In the genomic region with DNA sequence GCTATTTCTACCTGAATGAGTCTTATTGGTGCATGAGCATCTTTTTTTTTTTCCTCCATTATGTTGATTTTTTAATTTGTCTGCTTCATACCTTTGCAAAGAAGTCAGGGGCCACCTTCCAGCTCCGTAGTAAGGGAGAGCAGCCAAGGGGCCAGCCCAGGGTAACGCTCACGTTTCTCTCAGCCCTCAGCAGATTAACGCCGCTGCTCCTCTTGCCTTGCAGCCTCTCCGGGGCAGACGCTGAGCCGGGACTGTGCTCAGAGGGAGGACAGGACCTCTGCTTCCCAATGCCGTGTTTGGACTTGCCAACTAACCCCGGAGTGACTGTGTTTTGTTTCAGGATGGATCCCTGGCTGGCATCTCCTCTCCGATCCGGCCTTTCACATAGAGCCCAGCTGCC, we compare ENCODE assay signal across 18 cellular contexts.
"Had no signal": no experiment of that assay in that cellular context is flagged by ENCODE, and none has a peak within 500 bp of the region (broad histone marks: within the 10 kb centered on the region; RNA-seq: fewer than 3 reads in every experiment).

No MANE protein-coding gene starts in this region.

- H3K4me3 ChIP-seq: esophagus squamous epithelium, lower lobe of right lung, tibial artery had no signal

- H3K4me1 Mint-ChIP-seq: activated CD4-positive, alpha-beta memory T cell treated with anti-CD3 and anti-CD28 coated beads, Interleukin-2, amount 10 ng/mL, durations not matched to agents 7 days and 5 days had no signal

- H3K27ac Mint-ChIP-seq: activated CD4-positive, alpha-beta memory T cell treated with anti-CD3 and anti-CD28 coated beads, Interleukin-2, amount 10 ng/mL, durations not matched to agents 7 days and 5 days; activated naive CD4-positive, alpha-beta T cell treated with anti-CD3 and anti-CD28 coated beads for 36 hours; activated T-helper 2 cell treated with anti-CD3 and anti-CD28 coated beads, Interferon-gamma antibody, Interleukin-2, Interleukin-4, amounts not matched to agents 10 μg/mL and 5 μg/mL and 100 μg/mL, durations not matched to agents 14 hours and 24 hours and 36 hours; dendritic cell treated with granulocyte-macrophage colony-stimulating factor and Interleukin-4, amounts not matched to agents 40 ng/mL and 50 ng/mL, for 4 days; natural killer cell treated with Interleukin-12 subunit alpha and Interleukin-12 subunit beta and Interleukin-15 and Interleukin-18, amount 100 ng/mL, for 72 hours had no signal

- H3K4me1 ChIP-seq: lower lobe of right lung, tibial artery had no signal

- H3K9me3 Mint-ChIP-seq: activated CD4-positive, alpha-beta memory T cell treated with anti-CD3 and anti-CD28 coated beads, Interleukin-2, amount 10 ng/mL, durations not matched to agents 7 days and 5 days; activated naive CD4-positive, alpha-beta T cell treated with anti-CD3 and anti-CD28 coated beads for 36 hours; activated T-helper 2 cell treated with anti-CD3 and anti-CD28 coated beads, Interferon-gamma antibody, Interleukin-2, Interleukin-4, amounts not matched to agents 10 μg/mL and 5 μg/mL and 100 μg/mL, durations not matched to agents 14 hours and 24 hours and 36 hours; dendritic cell treated with granulocyte-macrophage colony-stimulating factor and Interleukin-4, amounts not matched to agents 40 ng/mL and 50 ng/mL, for 4 days; natural killer cell treated with Interleukin-12 subunit alpha and Interleukin-12 subunit beta and Interleukin-15 and Interleukin-18, amount 100 ng/mL, for 72 hours had no signal

- H3K4me3 Mint-ChIP-seq: activated CD4-positive, alpha-beta memory T cell treated with anti-CD3 and anti-CD28 coated beads, Interleukin-2, amount 10 ng/mL, durations not matched to agents 7 days and 5 days; activated naive CD4-positive, alpha-beta T cell treated with anti-CD3 and anti-CD28 coated beads for 36 hours; dendritic cell treated with granulocyte-macrophage colony-stimulating factor and Interleukin-4, amounts not matched to agents 40 ng/mL and 50 ng/mL, for 4 days; natural killer cell treated with Interleukin-12 subunit alpha and Interleukin-12 subunit beta and Interleukin-15 and Interleukin-18, amount 100 ng/mL, for 72 hours had no signal

- ATAC-seq: lower lobe of right lung; natural killer cell treated with Interleukin-12 subunit alpha and Interleukin-12 subunit beta and Interleukin-15 and Interleukin-18, amount 100 ng/mL, for 72 hours; stimulated activated naive CD8-positive, alpha-beta T cell treated with anti-CD3 and anti-CD28 coated beads, Interleukin-15, Interleukin-2, amounts not matched to agents 100 U/mL and 50 U/mL, for 24 hours had no signal

- H3K9me3 ChIP-seq: esophagus squamous epithelium, lower lobe of right lung, tibial artery had no signal

- H3K27me3 ChIP-seq: esophagus squamous epithelium, tibial artery had no signal

- H3K36me3 Mint-ChIP-seq: natural killer cell treated with Interleukin-12 subunit alpha and Interleukin-12 subunit beta and Interleukin-15 and Interleukin-18, amount 100 ng/mL, for 72 hours had no signal

- H3K36me3 ChIP-seq: lower lobe of right lung had no signal

- H3K27ac ChIP-seq: esophagus squamous epithelium, lower lobe of right lung, tibial artery had no signal

- H3K27me3 Mint-ChIP-seq: activated CD4-positive, alpha-beta memory T cell treated with anti-CD3 and anti-CD28 coated beads, Interleukin-2, amount 10 ng/mL, durations not matched to agents 7 days and 5 days; natural killer cell treated with Interleukin-12 subunit alpha and Interleukin-12 subunit beta and Interleukin-15 and Interleukin-18, amount 100 ng/mL, for 72 hours; progenitor cell of endocrine pancreas had no signal

- FAIRE-seq: endothelial cell of umbilical vein had no signal

- DNase-seq: activated CD4-positive, alpha-beta memory T cell treated with anti-CD3 and anti-CD28 coated beads, Interleukin-2, amount 10 ng/mL, durations not matched to agents 7 days and 5 days; activated CD4-positive, alpha-beta T cell treated with anti-CD3 and anti-CD28 coated beads for 48 hours; activated naive CD4-positive, alpha-beta T cell treated with anti-CD3 and anti-CD28 coated beads for 36 hours; activated T-cell treated with anti-CD3 and anti-CD28 coated beads, Interleukin-2, amount 50 U/mL, for 1 hour; aorta; effector memory CD4-positive, alpha-beta T cell; esophagus squamous epithelium; lower lobe of right lung; stimulated activated CD4-positive, alpha-beta T cell treated with anti-CD3 and anti-CD28 coated beads, Interleukin-2, amount 100 ng/mL, for 24 hours; stimulated activated naive CD8-positive, alpha-beta T cell treated with anti-CD3 and anti-CD28 coated beads, Interleukin-15, Interleukin-2, amounts not matched to agents 100 U/mL and 50 U/mL, for 24 hours; SW 1271; T-helper 2 cell; tibial artery had no signal
